Comparison of ENCODE assay signal across 8 cellular contexts in the genomic region with DNA sequence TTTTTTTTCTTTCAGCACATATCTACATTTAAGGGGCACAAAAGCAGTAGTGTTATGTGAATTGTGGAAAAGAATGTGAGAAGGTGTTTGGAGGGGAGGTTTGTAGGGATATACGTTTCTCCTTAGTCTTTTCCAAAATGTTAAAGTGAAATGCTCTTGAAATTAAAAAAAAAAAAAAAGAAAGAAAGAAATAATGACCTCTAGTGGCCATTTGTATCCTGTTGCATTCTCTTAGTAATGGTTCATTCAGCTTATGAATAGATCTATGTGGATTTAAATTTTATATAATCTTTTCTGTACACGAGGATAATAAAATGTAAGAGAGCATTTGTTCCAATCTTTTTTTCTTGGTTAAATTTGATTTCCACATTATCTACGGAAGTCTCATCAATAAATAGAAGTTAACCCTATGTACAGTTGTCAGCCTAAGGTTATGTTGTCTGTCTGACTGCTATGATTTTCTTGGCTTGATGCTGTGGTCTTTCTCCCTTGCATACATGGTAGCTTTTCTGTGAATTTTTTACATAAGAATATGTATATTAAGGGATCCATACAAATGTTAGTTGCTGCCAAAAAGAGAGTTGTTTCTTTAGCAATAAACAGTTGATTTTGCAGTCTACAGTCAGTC. TPM values are rescaled to one million over a fixed set of nuclear protein-coding genes. Genes with fewer than 3 reads are reported as not detected.
DNase-seq lines count a peak whose midpoint lies in the region; ATAC-seq, FAIRE-seq and TF ChIP-seq lines count a peak whose summit lies in the region.

No MANE protein-coding gene starts in this region.

- TF ChIP-seq POLR2A in suprapubic skin (IDR thresholded peaks at IDR 0.05), result no peak

- TF ChIP-seq CTCF in RWPE2 (IDR thresholded peaks at IDR 0.05; ENCODE audit: poor library complexity, severe bottlenecking), result peak; percentile 85
- peak; percentile 22 to 43 for TF ChIP-seq CTCF in suprapubic skin (IDR thresholded peaks at IDR 0.05)

- 11% methylated on average over 3 of the region's 3 CpGs for WGBS in suprapubic skin

- H3K27me3 ChIP-seq in RWPE2 (ENCODE audit: insufficient read depth, poor library complexity, severe bottlenecking) (no peaks in the 10 kb centered on the region), suprapubic skin (no peaks in the 10 kb centered on the region)

- DNase-seq in RWPE2 (ENCODE audit: low spot score) (no peak), foreskin melanocyte (peak; percentile 34), suprapubic skin (ENCODE audit: low spot score in 2 of 2) (no peak), H4 (ENCODE audit: low spot score) (no peak)

- H3K36me3 ChIP-seq in RWPE2 (ENCODE audit: low read depth), result no peaks in the 10 kb centered on the region
- no peaks in the 10 kb centered on the region for H3K36me3 ChIP-seq in suprapubic skin

- H3K4me3 ChIP-seq in RWPE2 (ENCODE audit: severe bottlenecking), result no peak overlapping the region
- H3K4me3 ChIP-seq in suprapubic skin, result peak overlapping the region; percentile 38

- ATAC-seq in GM21723 (IDR thresholded peaks at IDR 0.05; ENCODE audit: unreplicated experiment) (peak; percentile 49), RWPE2 (ENCODE audit: low read depth) (0 out of 3 replicates have a peak, but pooled peaks have one; percentile 14), GM18868 (IDR thresholded peaks at IDR 0.05; ENCODE audit: unreplicated experiment) (no peak), HG03442 (IDR thresholded peaks at IDR 0.05; ENCODE audit: unreplicated experiment) (no peak)

- TF ChIP-seq EP300 in suprapubic skin (IDR thresholded peaks at IDR 0.05), result no peak

- H3K27ac ChIP-seq in RWPE2 (ENCODE audit: poor library complexity, severe bottlenecking) (no peak overlapping the region), suprapubic skin (peak overlapping the region; percentile 55)

- no peaks in the 10 kb centered on the region for H3K9me3 ChIP-seq in RWPE2 (ENCODE audit: severe bottlenecking)
- H3K9me3 ChIP-seq in suprapubic skin, result no peaks in the 10 kb centered on the region

- H3K4me1 ChIP-seq in RWPE2 (ENCODE audit: insufficient read depth, poor library complexity, severe bottlenecking) (peaks cover 20% of the 10 kb centered on the region), suprapubic skin (peaks cover 14% of the 10 kb centered on the region)

- peak; percentile 87 for FAIRE-seq in A204.1 (lab: Jason Lieb, UNC)

RNA-seq across cellular contexts. Expression of a gene that starts 1.7 kb away (rescaled TPM):
- 1 to 10 TPM in 2 of 4 donors, under 1 TPM in 2; 0.53 to 3.4 (median 1.3) TPM for total RNA-seq in suprapubic skin
- total RNA-seq in H4 (2014; rRNA removed; shearing (Covaris generic)), result not detected in 2 replicates

RNA-seq across cellular contexts. Expression of a gene that starts 11.1 kb away (rescaled TPM):
- 10 to 100 TPM; 14.7 to 44.3 (median 30.9) TPM for total RNA-seq in suprapubic skin
- total RNA-seq in H4 (2014; rRNA removed; shearing (Covaris generic)), result 0.23 TPM in 1 of 2 replicates, not detected in the other

RNA-seq across cellular contexts. Expression of a gene that starts 49.3 kb away (rescaled TPM):
- total RNA-seq in suprapubic skin, result 1 to 10 TPM; 1.1 to 4.2 (median 2.4) TPM
- not detected in 2 replicates for total RNA-seq in H4 (2014; rRNA removed; shearing (Covaris generic))

RNA-seq across cellular contexts. Expression of a gene that starts 56.9 kb away (rescaled TPM):
- 1 to 10 TPM in 1 of 4 donors, not detected in 3; 1.2 TPM for total RNA-seq in suprapubic skin
- total RNA-seq in H4 (2014; rRNA removed; shearing (Covaris generic)), result not detected in 2 replicates

Comparison
In these comparisons a context has a peak if more than half of its experiments do, and no peak if none do; other contexts are left out.
1. ATAC-seq: peak in GM21723 (single experiment) and RWPE2 (single experiment); none in GM18868 (single experiment) and HG03442 (single experiment).
2. RNA of a gene that starts 11.1 kb away (total RNA-seq): 14.7 to 44.3 TPM in suprapubic skin; 0.23 TPM in H4; every median in the first group is over 10 times any median in the second.